ENCODE assay signal across 1 cellular context in genomic region chr21:41254090-41254700, GRCh38.
TF ChIP-seq lines count a peak whose summit lies in the region.

No MANE protein-coding gene starts in this region.

TF ChIP-seq in SK-N-SH treated with all-trans-retinoic acid at 6 μM for 48 hours, 23 proteins besides CTCF, POLR2A, EP300 and RAD21 (continued from another document):
- TF ChIP-seq, protein P1, sequence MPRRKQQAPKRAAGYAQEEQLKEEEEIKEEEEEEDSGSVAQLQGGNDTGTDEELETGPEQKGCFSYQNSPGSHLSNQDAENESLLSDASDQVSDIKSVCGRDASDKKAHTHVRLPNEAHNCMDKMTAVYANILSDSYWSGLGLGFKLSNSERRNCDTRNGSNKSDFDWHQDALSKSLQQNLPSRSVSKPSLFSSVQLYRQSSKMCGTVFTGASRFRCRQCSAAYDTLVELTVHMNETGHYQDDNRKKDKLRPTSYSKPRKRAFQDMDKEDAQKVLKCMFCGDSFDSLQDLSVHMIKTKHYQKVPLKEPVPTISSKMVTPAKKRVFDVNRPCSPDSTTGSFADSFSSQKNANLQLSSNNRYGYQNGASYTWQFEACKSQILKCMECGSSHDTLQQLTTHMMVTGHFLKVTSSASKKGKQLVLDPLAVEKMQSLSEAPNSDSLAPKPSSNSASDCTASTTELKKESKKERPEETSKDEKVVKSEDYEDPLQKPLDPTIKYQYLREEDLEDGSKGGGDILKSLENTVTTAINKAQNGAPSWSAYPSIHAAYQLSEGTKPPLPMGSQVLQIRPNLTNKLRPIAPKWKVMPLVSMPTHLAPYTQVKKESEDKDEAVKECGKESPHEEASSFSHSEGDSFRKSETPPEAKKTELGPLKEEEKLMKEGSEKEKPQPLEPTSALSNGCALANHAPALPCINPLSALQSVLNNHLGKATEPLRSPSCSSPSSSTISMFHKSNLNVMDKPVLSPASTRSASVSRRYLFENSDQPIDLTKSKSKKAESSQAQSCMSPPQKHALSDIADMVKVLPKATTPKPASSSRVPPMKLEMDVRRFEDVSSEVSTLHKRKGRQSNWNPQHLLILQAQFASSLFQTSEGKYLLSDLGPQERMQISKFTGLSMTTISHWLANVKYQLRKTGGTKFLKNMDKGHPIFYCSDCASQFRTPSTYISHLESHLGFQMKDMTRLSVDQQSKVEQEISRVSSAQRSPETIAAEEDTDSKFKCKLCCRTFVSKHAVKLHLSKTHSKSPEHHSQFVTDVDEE (CRISPR knock-in tag; IDR thresholded peaks at IDR 0.05), result no peak
